ENCODE assay signal across 8 cellular contexts in the genomic region with DNA sequence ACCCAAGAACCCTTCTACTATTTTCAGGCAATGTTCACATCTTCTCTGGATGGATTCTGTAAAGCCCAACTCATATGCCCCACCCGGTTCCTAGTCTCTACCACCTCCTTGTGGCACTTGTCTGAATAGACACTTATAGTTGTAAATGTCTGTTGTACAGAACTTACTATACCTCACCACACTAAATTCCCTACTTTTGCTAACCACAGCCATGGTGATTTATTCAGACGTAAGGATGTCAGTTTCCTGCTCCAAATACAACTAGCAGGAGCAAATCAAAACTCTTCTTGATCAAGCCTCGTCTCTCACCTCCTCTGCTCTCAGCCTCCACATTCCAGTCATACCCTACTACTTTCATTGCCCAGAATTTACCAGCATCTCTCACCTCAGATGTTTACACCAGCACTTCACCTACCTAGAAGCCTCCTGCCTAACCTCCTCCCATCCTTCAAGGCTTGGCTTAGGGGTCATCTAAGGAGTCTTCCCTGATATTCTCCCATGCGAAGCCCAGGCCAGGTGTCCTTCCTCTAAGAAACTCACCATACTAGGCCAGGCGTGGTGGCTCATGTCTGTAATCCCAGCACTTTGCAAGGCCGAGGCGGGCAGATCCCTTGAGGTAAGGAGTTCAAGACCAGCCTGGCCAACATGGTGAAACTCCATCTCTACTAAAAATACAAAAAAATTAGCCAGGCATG.
DNase-seq lines count a peak whose midpoint lies in the region; ATAC-seq and TF ChIP-seq lines count a peak whose summit lies in the region.

No MANE protein-coding gene starts in this region.

- H2BK12ac ChIP-seq in trophoblast cell (ENCODE audit: low read length), result no peak overlapping the region

- no peak overlapping the region for H3K18ac ChIP-seq in trophoblast cell (ENCODE audit: low read length)

- no peaks in the 10 kb centered on the region for H3K79me1 ChIP-seq in trophoblast cell (ENCODE audit: low read length)

- peak; percentile 58 for TF ChIP-seq CTCF in MM.1S (IDR thresholded peaks at IDR 0.05; ENCODE audit: low read length)
- peak; percentile 79 for TF ChIP-seq CTCF in WERI-Rb-1 (IDR thresholded peaks at IDR 0.05; ENCODE audit: low read depth, low read length)
- TF ChIP-seq CTCF in fibroblast of lung (conservative IDR thresholded peaks at IDR 0.05 in 1 of 2, IDR thresholded peaks at IDR 0.05 in 1 of 2; ENCODE audit: low read depth in 1 of 2, low read length in 2 of 2), result peak; percentile 70 to 71

- H3K27me3 ChIP-seq in MM.1S (replicated peaks; ENCODE audit: insufficient read depth, low read length), result no peaks in the 10 kb centered on the region
- no peaks in the 10 kb centered on the region for H3K27me3 ChIP-seq in WERI-Rb-1 (ENCODE audit: insufficient read depth, low read depth, severe bottlenecking)
- no peaks in the 10 kb centered on the region for H3K27me3 ChIP-seq in fibroblast of lung (ENCODE audit: control insufficient read depth, insufficient read depth, low read length)
- H3K27me3 ChIP-seq in trophoblast cell (ENCODE audit: insufficient read depth, low read length), result no peaks in the 10 kb centered on the region
- no peaks in the 10 kb centered on the region for H3K27me3 ChIP-seq in MG63

- no peak overlapping the region for H3K14ac ChIP-seq in trophoblast cell (ENCODE audit: low read length)

- peak overlapping the region; percentile 28; the same call in 1 of the 2 replicates for H3K4me2 ChIP-seq in MM.1S (ENCODE audit: low read depth, low read length)
- H3K4me2 ChIP-seq in fibroblast of lung (ENCODE audit: extremely low read depth, insufficient read depth, low read length), result no peak overlapping the region
- H3K4me2 ChIP-seq in trophoblast cell (ENCODE audit: low read length), result no peak overlapping the region

- no peak overlapping the region for H4K91ac ChIP-seq in trophoblast cell (ENCODE audit: low read depth, low read length)

- H3K9ac ChIP-seq in MM.1S (ENCODE audit: low read length) (no peak overlapping the region), fibroblast of lung (ENCODE audit: insufficient read depth, low read length) (no peak overlapping the region), trophoblast cell (ENCODE audit: low read length) (no peak overlapping the region)

- no peaks in the 10 kb centered on the region for H3K9me2 ChIP-seq in MM.1S (replicated peaks; ENCODE audit: insufficient read depth, low read length)

- H3K79me2 ChIP-seq in MM.1S (ENCODE audit: low read length), result peaks cover 62% of the 10 kb centered on the region
- peaks cover 46% of the 10 kb centered on the region for H3K79me2 ChIP-seq in fibroblast of lung (ENCODE audit: control insufficient read depth, insufficient read depth, low read length)
- no peaks in the 10 kb centered on the region for H3K79me2 ChIP-seq in trophoblast cell (ENCODE audit: control insufficient read depth, insufficient read depth, low read length, poor library complexity)

- H2BK120ac ChIP-seq in trophoblast cell (ENCODE audit: insufficient read depth, low read length, poor library complexity), result no peak overlapping the region

- peak overlapping the region; percentile 65 for H2AK5ac ChIP-seq in trophoblast cell (ENCODE audit: low read length)

- H3K27ac ChIP-seq in MM.1S (ENCODE audit: low read length) (peak overlapping the region; percentile 91; the same call in 1 of the 2 replicates), WERI-Rb-1 (no peak overlapping the region), fibroblast of lung (ENCODE audit: insufficient read depth, low read length) (no peak overlapping the region), trophoblast cell (ENCODE audit: low read depth, low read length) (no peak overlapping the region)

- no peak overlapping the region for H3K4me3 ChIP-seq in MM.1S (ENCODE audit: low read length)
- no peak overlapping the region for H3K4me3 ChIP-seq in WERI-Rb-1 (ENCODE audit: low read depth, low read length)
- H3K4me3 ChIP-seq in fibroblast of lung (replicated peaks in 1 of 4; ENCODE audit: control extremely low read depth in 1 of 4, insufficient read depth in 1 of 4, low read depth in 3 of 4, low read length in 4 of 4), result no peak overlapping the region
- no peak overlapping the region for H3K4me3 ChIP-seq in trophoblast cell (ENCODE audit: low read depth, low read length)
- H3K4me3 ChIP-seq in MG63, result no peak overlapping the region

- H3F3A ChIP-seq in MM.1S (ENCODE audit: insufficient read depth, low read length), result peaks cover 22% of the 10 kb centered on the region

- H2AFZ ChIP-seq in MM.1S (ENCODE audit: low read length), result no peak overlapping the region
- H2AFZ ChIP-seq in fibroblast of lung (ENCODE audit: low read length), result no peak overlapping the region
- H2AFZ ChIP-seq in trophoblast cell (ENCODE audit: insufficient read depth, low read length, poor library complexity), result no peak overlapping the region

- no peak overlapping the region for H3K23ac ChIP-seq in trophoblast cell (ENCODE audit: low read length)

- no peaks in the 10 kb centered on the region for H3K9me3 ChIP-seq in MM.1S (replicated peaks; ENCODE audit: insufficient read depth, low read length)
- H3K9me3 ChIP-seq in WERI-Rb-1 (ENCODE audit: severe bottlenecking), result no peaks in the 10 kb centered on the region
- no peaks in the 10 kb centered on the region for H3K9me3 ChIP-seq in fibroblast of lung (ENCODE audit: control insufficient read depth, insufficient read depth, low read depth, low read length)
- no peaks in the 10 kb centered on the region for H3K9me3 ChIP-seq in trophoblast cell (ENCODE audit: insufficient read depth, low read depth, low read length)
- H3K9me3 ChIP-seq in MG63, result no peaks in the 10 kb centered on the region

- H3K4ac ChIP-seq in trophoblast cell (ENCODE audit: low read depth, low read length), result no peak overlapping the region

- DNase-seq in A172 (ENCODE audit: low spot score) (peak; percentile 69), GDM1 (lab: John Stamatoyannopoulos, UW) (peak; percentile 29), MM.1S (peak; percentile 24), WERI-Rb-1 (peak; percentile 54), fibroblast of lung (ENCODE audit: low read depth in 2 of 2) (peak; percentile 60 to 77), trophoblast cell (peak in 1 of 2 donors; percentile 76), MG63 (no peak)

- H2BK5ac ChIP-seq in trophoblast cell (ENCODE audit: low read depth, low read length, poor library complexity), result no peak overlapping the region

- no peak for ATAC-seq in GM18868 (IDR thresholded peaks at IDR 0.05; ENCODE audit: unreplicated experiment)

- H3K36me3 ChIP-seq in MM.1S (replicated peaks; ENCODE audit: insufficient read depth, low read length), result no peaks in the 10 kb centered on the region
- no peaks in the 10 kb centered on the region for H3K36me3 ChIP-seq in WERI-Rb-1
- H3K36me3 ChIP-seq in fibroblast of lung (ENCODE audit: control insufficient read depth, insufficient read depth, low read length), result no peaks in the 10 kb centered on the region
- no peaks in the 10 kb centered on the region for H3K36me3 ChIP-seq in trophoblast cell (ENCODE audit: control insufficient read depth in 1 of 2, insufficient read depth in 2 of 2, low read length in 2 of 2)
- H3K36me3 ChIP-seq in MG63, result no peaks in the 10 kb centered on the region

- no peak overlapping the region for H4K12ac ChIP-seq in trophoblast cell (ENCODE audit: low read depth, low read length)

- peaks cover 8% of the 10 kb centered on the region; the same call in 1 of the 2 replicates for H4K20me1 ChIP-seq in MM.1S (ENCODE audit: insufficient read depth, low read length)
- no peaks in the 10 kb centered on the region for H4K20me1 ChIP-seq in fibroblast of lung (ENCODE audit: control insufficient read depth, extremely low read depth, insufficient read depth, low read length)

- peaks cover 57% of the 10 kb centered on the region for H3K4me1 ChIP-seq in MM.1S (ENCODE audit: low read length)
- peaks cover 10% of the 10 kb centered on the region for H3K4me1 ChIP-seq in fibroblast of lung (ENCODE audit: control insufficient read depth, extremely low read depth, insufficient read depth, low read length)
- peaks cover 6 to 14% of the 10 kb centered on the region in 2 experiments for H3K4me1 ChIP-seq in trophoblast cell (ENCODE audit: control insufficient read depth in 1 of 2, insufficient read depth in 2 of 2, low read length in 2 of 2)

- H4K8ac ChIP-seq in trophoblast cell (ENCODE audit: low read depth, low read length), result no peak overlapping the region

- no CpG with 5 or more reads among the region's 7 CpGs for WGBS in trophoblast cell (ENCODE audit: extremely low coverage, insufficient coverage, insufficient read length)
